15 cellular contexts compared by ENCODE assay signal in the genomic region with DNA sequence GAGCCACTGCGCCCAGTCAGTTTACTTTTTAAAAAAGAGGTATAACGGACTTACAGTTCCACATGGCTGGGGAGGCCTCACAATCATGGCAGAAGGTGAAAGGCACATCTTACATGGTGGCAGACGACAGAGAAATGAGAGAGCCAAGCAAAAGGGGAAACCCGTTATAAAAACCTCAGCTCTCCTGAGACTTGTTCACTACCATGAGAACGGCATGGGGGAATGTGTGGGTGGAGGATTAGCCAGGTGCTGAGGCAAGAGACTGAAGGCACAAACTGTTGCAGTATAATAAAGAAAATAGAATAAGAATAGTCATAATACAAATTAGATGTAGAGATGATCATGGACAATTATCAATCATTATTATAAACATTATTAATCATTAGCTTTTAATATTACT. TPM values are rescaled to one million over a fixed set of nuclear protein-coding genes. Genes with fewer than 3 reads are reported as not detected.
"Had no signal": no experiment of that assay in that cellular context is flagged by ENCODE, and none has a peak within 500 bp of the region (broad histone marks: within the 10 kb centered on the region; RNA-seq: fewer than 3 reads in every experiment).

No MANE protein-coding gene starts in this region.

RNA-seq across cellular contexts. Expression of gene VSTM1, which starts 27.2 kb away (rescaled TPM):
- total RNA-seq: esophagus mucosa; fibroblast of lung; gastroesophageal sphincter; lung microvascular endothelial cell; mesenteric fat pad; naive thymus-derived CD8-positive, alpha-beta T cell; ovary; progenitor cell of endocrine pancreas; right cardiac atrium; suprapubic skin; thyroid gland had no signal
- polyA plus RNA-seq: fibroblast of lung; naive thymus-derived CD8-positive, alpha-beta T cell; neural cell; ovary; right cardiac atrium had no signal

RNA-seq across cellular contexts. Expression of gene TARM1, which starts 44.6 kb away (rescaled TPM):
- total RNA-seq: dorsolateral prefrontal cortex; esophagus mucosa; fibroblast of lung; gastroesophageal sphincter; liver; lung microvascular endothelial cell; mesenteric fat pad; naive thymus-derived CD8-positive, alpha-beta T cell; ovary; progenitor cell of endocrine pancreas; right cardiac atrium; suprapubic skin; thyroid gland had no signal
- polyA plus RNA-seq: fibroblast of lung; liver; naive thymus-derived CD8-positive, alpha-beta T cell; neural cell; ovary; right cardiac atrium had no signal

RNA-seq across cellular contexts. Expression of gene CACNG6, which starts 45.1 kb away (rescaled TPM):
- total RNA-seq: esophagus mucosa; gastroesophageal sphincter; liver; mesenteric fat pad; mononuclear cell; naive thymus-derived CD8-positive, alpha-beta T cell; right cardiac atrium; suprapubic skin; thyroid gland had no signal
- polyA plus RNA-seq: fibroblast of lung; liver; naive thymus-derived CD8-positive, alpha-beta T cell; ovary; right cardiac atrium had no signal
